7 cellular contexts compared by ENCODE assay signal in genomic region chr9:129964901-129965734, GRCh38.
DNase-seq lines count a peak whose midpoint lies in the region; ATAC-seq and TF ChIP-seq lines count a peak whose summit lies in the region.

No MANE protein-coding gene starts in this region.

- no peak overlapping the region for H3K23ac ChIP-seq in H9 (ENCODE audit: insufficient read length, low read depth, low read length)

- no peak for DNase-seq in H9
- peak; percentile 79 for DNase-seq in adipocyte (ENCODE audit: low read depth)
- DNase-seq in hepatic stellate cell (ENCODE audit: low spot score) = peak; percentile 53
- no peak for DNase-seq in stimulated activated naive CD8-positive, alpha-beta T cell treated with anti-CD3 and anti-CD28 coated beads, Interleukin-15, amount 100 ng/mL, for 72 hours
- no peak for DNase-seq in NCI-H774 (lab: John Stamatoyannopoulos, UW)
- no peak for DNase-seq in NCI-H1417 (lab: John Stamatoyannopoulos, UW)

- no peaks in the 10 kb centered on the region for H3K79me1 ChIP-seq in H9 (ENCODE audit: insufficient read depth, low read depth, low read length, poor library complexity, severe bottlenecking)

- H3K56ac ChIP-seq in H9 (ENCODE audit: insufficient read length, low read depth, low read length) = no peak overlapping the region

- H4K91ac ChIP-seq in H9 (ENCODE audit: insufficient read length, low read depth, low read length) = no peak overlapping the region

- no peak overlapping the region for H2BK20ac ChIP-seq in H9 (ENCODE audit: low read depth, low read length, poor library complexity, severe bottlenecking)

- peak overlapping the region; percentile 38 for H3K18ac ChIP-seq in H9 (ENCODE audit: insufficient read length, low read depth, low read length)

- peak overlapping the region; percentile 74 for H3K27ac ChIP-seq in H9 (ENCODE audit: insufficient read length, low read depth, low read length)

- H2BK12ac ChIP-seq in H9 (ENCODE audit: insufficient read length, low read depth, low read length) = no peak overlapping the region

- H3K9me3 ChIP-seq in H9 (ENCODE audit: control insufficient read depth, low read depth, low read length) (no peaks in the 10 kb centered on the region), adipocyte (ENCODE audit: control insufficient read depth, low read length) (no peaks in the 10 kb centered on the region)

- H3K9ac ChIP-seq in H9 (ENCODE audit: extremely low read depth, insufficient read length, low read length) (no peak overlapping the region), adipocyte (ENCODE audit: low read length) (peak overlapping the region; percentile 62)

- no peak overlapping the region for H4K8ac ChIP-seq in H9 (replicated peaks; ENCODE audit: insufficient read length, low read depth, low read length)

- H2BK5ac ChIP-seq in H9 (ENCODE audit: insufficient read length, low read length) = no peak overlapping the region

- no peaks in the 10 kb centered on the region for H4K20me1 ChIP-seq in H9 (ENCODE audit: control insufficient read depth, insufficient read depth, insufficient read length)

- H2AFZ ChIP-seq in H9 (ENCODE audit: low read length) = no peak overlapping the region

- ATAC-seq in stimulated activated naive CD8-positive, alpha-beta T cell treated with anti-CD3 and anti-CD28 coated beads, Interleukin-15, amount 100 ng/mL, for 72 hours = no peak
- no peak for ATAC-seq in GM18870 (IDR thresholded peaks at IDR 0.05; ENCODE audit: unreplicated experiment)

- peak overlapping the region; percentile 54 to 95 (median 94) for H3K27ac Mint-ChIP-seq in H9
- peak overlapping the region; percentile 30 to 93 for H3K27ac Mint-ChIP-seq in stimulated activated naive CD8-positive, alpha-beta T cell treated with anti-CD3 and anti-CD28 coated beads, Interleukin-15, amount 100 ng/mL, for 72 hours

- H3K4me2 ChIP-seq in H9 (ENCODE audit: insufficient read depth, insufficient read length, low read length) = no peak overlapping the region

- peaks cover 17% of the 10 kb centered on the region for H3K4me1 ChIP-seq in H9 (ENCODE audit: insufficient read depth, low read length)
- peaks cover 40% of the 10 kb centered on the region for H3K4me1 ChIP-seq in adipocyte (ENCODE audit: control insufficient read depth, insufficient read depth, low read length)

- no peak overlapping the region for H4K5ac ChIP-seq in H9 (ENCODE audit: insufficient read length, low read depth, low read length)

- H3K79me2 ChIP-seq in H9 (ENCODE audit: insufficient read depth, low read length) = no peaks in the 10 kb centered on the region

- H3K4ac ChIP-seq in H9 (ENCODE audit: low read depth, low read length) = no peak overlapping the region

- H3K4me3 ChIP-seq in adipocyte (ENCODE audit: low read length) = peak overlapping the region; percentile 57

- no peaks in the 10 kb centered on the region for H3K27me3 Mint-ChIP-seq in H9 (ENCODE audit: low read depth)
- no peaks in the 10 kb centered on the region for H3K27me3 Mint-ChIP-seq in stimulated activated naive CD8-positive, alpha-beta T cell treated with anti-CD3 and anti-CD28 coated beads, Interleukin-15, amount 100 ng/mL, for 72 hours

- no CpG with 5 or more reads among the region's 21 CpGs for WGBS in H9 (ENCODE audit: extremely low coverage, insufficient read length, low lambda C conversion rate)

- H3K23me2 ChIP-seq in H9 (ENCODE audit: insufficient read length, low read depth, low read length, poor library complexity, severe bottlenecking) = peaks cover 6% of the 10 kb centered on the region

- no peaks in the 10 kb centered on the region for H3K27me3 ChIP-seq in H9 (ENCODE audit: insufficient read depth, low read length)
- no peaks in the 10 kb centered on the region for H3K27me3 ChIP-seq in adipocyte (replicated peaks; ENCODE audit: control insufficient read depth, insufficient read depth, low read length)

- no peaks in the 10 kb centered on the region for H3K36me3 ChIP-seq in adipocyte (ENCODE audit: control insufficient read depth, insufficient read depth, low read length, severe bottlenecking)

- no peak overlapping the region for H2AK5ac ChIP-seq in H9 (ENCODE audit: insufficient read length, low read length)

- H2BK15ac ChIP-seq in H9 (ENCODE audit: low read depth, low read length) = no peak overlapping the region

- H2BK120ac ChIP-seq in H9 (ENCODE audit: low read depth, low read length, poor library complexity, severe bottlenecking) = no peak overlapping the region

- H3K36me3 Mint-ChIP-seq in H9 (ENCODE audit: insufficient read depth in 1 of 3, low read depth in 3 of 3) = peaks cover 0 to 6% (median 5%) of the 10 kb centered on the region in 3 experiments; a peak in 4 of 7 replicates

- no peaks in the 10 kb centered on the region for H3K9me3 Mint-ChIP-seq in H9
- no peaks in the 10 kb centered on the region for H3K9me3 Mint-ChIP-seq in stimulated activated naive CD8-positive, alpha-beta T cell treated with anti-CD3 and anti-CD28 coated beads, Interleukin-15, amount 100 ng/mL, for 72 hours

- no peak overlapping the region; the same call in 1 of the 2 replicates for H3K14ac ChIP-seq in H9 (ENCODE audit: insufficient read depth, low read length)

- no peak overlapping the region for H3T11ph ChIP-seq in H9 (ENCODE audit: low read length)

- peak overlapping the region in 1 of 2 experiments; percentile 23; a peak in 1 of 5 replicates for H3K4me3 Mint-ChIP-seq in H9
- H3K4me3 Mint-ChIP-seq in stimulated activated naive CD8-positive, alpha-beta T cell treated with anti-CD3 and anti-CD28 coated beads, Interleukin-15, amount 100 ng/mL, for 72 hours = peak overlapping the region in 1 of 2 donors; percentile 83

- peaks cover 48 to 50% of the 10 kb centered on the region in 2 experiments for H3K4me1 Mint-ChIP-seq in H9
- peaks cover 97% of the 10 kb centered on the region for H3K4me1 Mint-ChIP-seq in stimulated activated naive CD8-positive, alpha-beta T cell treated with anti-CD3 and anti-CD28 coated beads, Interleukin-15, amount 100 ng/mL, for 72 hours

- no peak for TF ChIP-seq CTCF in H9 (conservative IDR thresholded peaks at IDR 0.05)

Comparison
In these comparisons a context has a peak if more than half of its experiments do, and no peak if none do; other contexts are left out.
1. DNase-seq: peak in adipocyte (single experiment) and hepatic stellate cell (single experiment); none in H9 (single experiment), stimulated activated naive CD8-positive, alpha-beta T cell treated with anti-CD3 and anti-CD28 coated beads, Interleukin-15, amount 100 ng/mL, for 72 hours (0 of 2), NCI-H774 (single experiment) and NCI-H1417 (0 of 3).